Comparison of ENCODE assay signal across 13 cellular contexts in the genomic region with DNA sequence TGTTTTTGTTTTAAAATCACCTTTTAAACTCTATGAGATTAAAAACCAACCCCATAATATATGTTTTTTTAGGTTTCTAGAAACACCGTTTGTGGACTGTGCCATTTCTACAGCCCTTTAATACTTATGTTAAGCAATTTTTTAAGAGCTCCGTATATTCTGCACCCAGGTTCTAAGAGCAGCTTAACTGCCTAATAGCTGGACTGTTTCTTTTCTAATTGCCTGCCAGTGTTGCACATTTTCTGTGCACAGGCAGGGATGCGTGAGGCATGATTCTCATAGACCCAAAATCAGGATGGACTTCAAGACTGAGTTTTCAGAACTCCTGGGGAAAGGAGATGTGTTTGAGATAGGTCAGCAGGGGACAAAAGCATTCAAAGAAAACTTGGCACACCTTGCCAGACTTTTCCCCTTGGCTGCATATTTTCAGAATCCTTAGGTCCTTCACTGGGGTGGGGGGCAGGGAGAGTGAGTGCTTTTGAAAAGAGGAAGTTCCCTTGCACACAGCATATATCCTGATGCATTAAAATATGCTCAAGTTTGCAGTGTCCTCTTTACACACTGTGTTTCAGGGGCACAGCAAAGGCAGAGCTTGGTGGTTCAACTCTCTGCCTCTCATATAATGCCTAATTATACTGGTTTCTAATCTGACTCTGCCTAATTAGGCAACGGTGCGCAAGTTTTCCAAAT. TPM values are rescaled to one million over a fixed set of nuclear protein-coding genes. Genes with fewer than 3 reads are reported as not detected.
A peak's percentile ranks its signal among the peaks of the same experiment; 100 is the strongest.
DNase-seq lines count a peak whose midpoint lies in the region; TF ChIP-seq lines count a peak whose summit lies in the region.
"Had no signal": no experiment of that assay in that cellular context is flagged by ENCODE, and none has a peak within 500 bp of the region (broad histone marks: within the 10 kb centered on the region; RNA-seq: fewer than 3 reads in every experiment).

No MANE protein-coding gene starts in this region.

- peak overlapping the region; percentile 65 for H3K9ac ChIP-seq in skeletal muscle satellite cell (ENCODE audit: low read depth, low read length)

- H3K4me2 ChIP-seq in skeletal muscle satellite cell (ENCODE audit: low read length): peak overlapping the region; percentile 29
- H3K4me2 ChIP-seq: hepatocyte had no signal

- peaks cover 10% of the 10 kb centered on the region for H3K4me1 Mint-ChIP-seq in activated CD4-positive, alpha-beta T cell treated with anti-CD3 and anti-CD28 coated beads, Interleukin-2, amount 10 ng/mL, durations not matched to agents 24 days and 14 days

- H3K36me3 Mint-ChIP-seq in activated CD4-positive, alpha-beta T cell treated with anti-CD3 and anti-CD28 coated beads, Interleukin-2, amount 10 ng/mL, durations not matched to agents 24 days and 14 days (ENCODE audit: low read depth): no peaks in the 10 kb centered on the region

- DNase-seq in NOMO-1 treated with DMSO at 0.1 percent for 48 hours (lab: John Stamatoyannopoulos, UW; ENCODE audit: unreplicated experiment): peak; percentile 44
- no peak for DNase-seq in NOMO-1 treated with dmso at 0.1 percent for 144 hours (lab: John Stamatoyannopoulos, UW; ENCODE audit: unreplicated experiment)
- DNase-seq in NB4 (ENCODE audit: low read depth): peak; percentile 59
- no peak for DNase-seq in cerebellar cortex (ENCODE audit: low spot score)
- no peak for DNase-seq in activated CD4-positive, alpha-beta T cell treated with anti-CD3 and anti-CD28 coated beads, Interleukin-2, amount 10 ng/mL, durations not matched to agents 24 days and 14 days
- no peak for DNase-seq in activated CD8-positive, alpha-beta memory T cell treated with anti-CD3 and anti-CD28 coated beads, Interleukin-2, amount 50 U/mL, for 4 hours

- H3K36me3 ChIP-seq in skeletal muscle satellite cell (ENCODE audit: insufficient read depth, low read length): no peaks in the 10 kb centered on the region
- H3K36me3 ChIP-seq: brain microvascular endothelial cell, pancreas had no signal

- intact Hi-C loops in activated CD4-positive, alpha-beta T cell treated with anti-CD3 and anti-CD28 coated beads, Interleukin-2, amount 10 ng/mL, durations not matched to agents 24 days and 14 days (cut with micrococcal nuclease): loop anchor here (1.0 to 2.0 kb wide), 4 partner anchors 228 to 902 kb away; no protein-coding TSS in a partner anchor

- no peaks in the 10 kb centered on the region for H3K9me3 ChIP-seq in skeletal muscle satellite cell (replicated peaks; ENCODE audit: low read length)
- H3K9me3 ChIP-seq: pancreas had no signal

- no peak overlapping the region for H3K27ac Mint-ChIP-seq in activated CD4-positive, alpha-beta T cell treated with anti-CD3 and anti-CD28 coated beads, Interleukin-2, amount 10 ng/mL, durations not matched to agents 24 days and 14 days

- peaks cover 23% of the 10 kb centered on the region for H3K27me3 Mint-ChIP-seq in activated CD4-positive, alpha-beta T cell treated with anti-CD3 and anti-CD28 coated beads, Interleukin-2, amount 10 ng/mL, durations not matched to agents 24 days and 14 days

- peak overlapping the region; percentile 50; the same call in 1 of the 2 replicates for H3K27ac ChIP-seq in VCaP
- H3K27ac ChIP-seq: pancreas had no signal

- H3K4me1 ChIP-seq in skeletal muscle satellite cell (ENCODE audit: control insufficient read depth, insufficient read depth, low read length): peaks cover 36% of the 10 kb centered on the region
- H3K4me1 ChIP-seq: pancreas had no signal

- TF ChIP-seq POLR2A in NB4 (IDR thresholded peaks at IDR 0.05; ENCODE audit: extremely low read depth, insufficient read length): no peak

- TF ChIP-seq CTCF in NB4 (IDR thresholded peaks at IDR 0.05; ENCODE audit: low read depth, low read length): no peak
- peak; percentile 40 for TF ChIP-seq CTCF in VCaP (conservative IDR thresholded peaks at IDR 0.05)

- H3K4me3 ChIP-seq in NB4 (ENCODE audit: low read depth, low read length) (no peak overlapping the region), skeletal muscle satellite cell (ENCODE audit: low read length) (no peak overlapping the region)
- H3K4me3 ChIP-seq: hepatocyte, lung, pancreas had no signal

- no peaks in the 10 kb centered on the region for H3K9me3 Mint-ChIP-seq in activated CD4-positive, alpha-beta T cell treated with anti-CD3 and anti-CD28 coated beads, Interleukin-2, amount 10 ng/mL, durations not matched to agents 24 days and 14 days
- H3K9me3 Mint-ChIP-seq: activated T-cell treated with anti-CD3 and anti-CD28 coated beads, Interleukin-2, amount 50 U/mL, for 4 hours had no signal

- no peaks in the 10 kb centered on the region for H3K27me3 ChIP-seq in skeletal muscle satellite cell (ENCODE audit: control insufficient read depth, insufficient read depth, low read length)
- H3K27me3 ChIP-seq: brain microvascular endothelial cell, pancreas had no signal

- no peak overlapping the region for H3K4me3 Mint-ChIP-seq in activated CD4-positive, alpha-beta T cell treated with anti-CD3 and anti-CD28 coated beads, Interleukin-2, amount 10 ng/mL, durations not matched to agents 24 days and 14 days
- H3K4me3 Mint-ChIP-seq: activated T-cell treated with anti-CD3 and anti-CD28 coated beads, Interleukin-2, amount 50 U/mL, for 4 hours had no signal

RNA-seq across cellular contexts. Expression of a gene that starts 27.9 kb away (rescaled TPM):
- under 0.01 TPM in 1 of 2 replicates, not detected in the other for total RNA-seq in skeletal muscle satellite cell (2012; rRNA removed)
- 0.44 and 0.47 TPM in 2 replicates for total RNA-seq in activated CD4-positive, alpha-beta T cell treated with anti-CD3 and anti-CD28 coated beads, Interleukin-2, amount 10 ng/mL, durations not matched to agents 24 days and 14 days

Comparison
In these comparisons a context has a peak if more than half of its experiments do, and no peak if none do; other contexts are left out.
1. DNase-seq: peak in NOMO-1 treated with DMSO at 0.1 percent for 48 hours (single experiment) and NB4 (single experiment); none in NOMO-1 treated with dmso at 0.1 percent for 144 hours (single experiment), cerebellar cortex (single experiment), activated CD4-positive, alpha-beta T cell treated with anti-CD3 and anti-CD28 coated beads, Interleukin-2, amount 10 ng/mL, durations not matched to agents 24 days and 14 days (single experiment) and activated CD8-positive, alpha-beta memory T cell treated with anti-CD3 and anti-CD28 coated beads, Interleukin-2, amount 50 U/mL, for 4 hours (single experiment).